Comparison of ENCODE assay signal across 1 cellular context in genomic region chr19:48618916-48619691, GRCh38.
TF ChIP-seq lines count a peak whose summit lies in the region.

TSS of gene RPL18 (minus strand) at chr19:48619178. CDS start at chr19:48619143, 35 bp downstream.
TSS of gene SPHK2 (plus strand) at chr19:48619506. CDS start at chr19:48620515, 1,009 bp downstream.

TF ChIP-seq in HEK293, 187 proteins besides CTCF, POLR2A, EP300 and RAD21 (continued from another document and continues in another):
- TF ChIP-seq ZNF518A (tag by site-specific recombination; conservative IDR thresholded peaks at IDR 0.05; ENCODE audit: low read depth), result peak; percentile 96
- TF ChIP-seq ZNF391 (tag by site-specific recombination; IDR thresholded peaks at IDR 0.05; ENCODE audit: borderline replicate concordance, low read depth), result peak; percentile 78; the same call in 1 of the 2 replicates
- TF ChIP-seq GFI1B (tag by site-specific recombination; IDR thresholded peaks at IDR 0.05), result no peak
- no peak for TF ChIP-seq ZNF549 (tag by site-specific recombination; IDR thresholded peaks at IDR 0.05)
- peak; percentile 96 for TF ChIP-seq ZNF629 (tag by site-specific recombination; IDR thresholded peaks at IDR 0.05)
- TF ChIP-seq PRDM1 (tag by site-specific recombination; IDR thresholded peaks at IDR 0.05), result peak; percentile 64
- TF ChIP-seq ZBTB8A (tag by site-specific recombination; IDR thresholded peaks at IDR 0.05), result peak; percentile 71; the same call in 1 of the 2 replicates
- TF ChIP-seq YY1 (tag by site-specific recombination; IDR thresholded peaks at IDR 0.05), result peak; percentile 77
- TF ChIP-seq PRDM6 (tag by site-specific recombination; IDR thresholded peaks at IDR 0.05), result no peak
- TF ChIP-seq HOXA7 (CRISPR knock-in tag; IDR thresholded peaks at IDR 0.05; ENCODE audit: borderline replicate concordance), result no peak
- peak; percentile 89 for TF ChIP-seq ZNF501 (tag by site-specific recombination; IDR thresholded peaks at IDR 0.05)
- peak; percentile 18; the same call in 1 of the 2 replicates for TF ChIP-seq ZIC2 (tag by site-specific recombination; IDR thresholded peaks at IDR 0.05)
- TF ChIP-seq ZNF239 (tag by site-specific recombination; IDR thresholded peaks at IDR 0.05), result peak; percentile 64; the same call in 1 of the 2 replicates
- TF ChIP-seq ZNF416 (tag by site-specific recombination; IDR thresholded peaks at IDR 0.05), result no peak
- TF ChIP-seq MEIS1 (CRISPR knock-in tag; IDR thresholded peaks at IDR 0.05; ENCODE audit: borderline replicate concordance), result no peak
- TF ChIP-seq, protein P1, sequence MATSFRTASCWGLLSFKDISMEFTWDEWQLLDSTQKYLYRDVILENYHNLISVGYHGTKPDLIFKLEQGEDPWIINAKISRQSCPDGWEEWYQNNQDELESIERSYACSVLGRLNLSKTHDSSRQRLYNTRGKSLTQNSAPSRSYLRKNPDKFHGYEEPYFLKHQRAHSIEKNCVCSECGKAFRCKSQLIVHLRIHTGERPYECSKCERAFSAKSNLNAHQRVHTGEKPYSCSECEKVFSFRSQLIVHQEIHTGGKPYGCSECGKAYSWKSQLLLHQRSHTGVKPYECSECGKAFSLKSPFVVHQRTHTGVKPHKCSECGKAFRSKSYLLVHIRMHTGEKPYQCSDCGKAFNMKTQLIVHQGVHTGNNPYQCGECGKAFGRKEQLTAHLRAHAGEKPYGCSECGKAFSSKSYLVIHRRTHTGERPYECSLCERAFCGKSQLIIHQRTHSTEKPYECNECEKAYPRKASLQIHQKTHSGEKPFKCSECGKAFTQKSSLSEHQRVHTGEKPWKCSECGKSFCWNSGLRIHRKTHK (tag by site-specific recombination; IDR thresholded peaks at IDR 0.05), result no peak
- no peak for TF ChIP-seq OSR2 (tag by site-specific recombination; IDR thresholded peaks at IDR 0.05)
- TF ChIP-seq ZSCAN16 (tag by site-specific recombination; IDR thresholded peaks at IDR 0.05), result no peak
- peak; percentile 94 for TF ChIP-seq ZXDB (tag by site-specific recombination; IDR thresholded peaks at IDR 0.05)
- no peak for TF ChIP-seq ZNF654 (tag by site-specific recombination; IDR thresholded peaks at IDR 0.05; ENCODE audit: low read depth)
- TF ChIP-seq, protein P2, sequence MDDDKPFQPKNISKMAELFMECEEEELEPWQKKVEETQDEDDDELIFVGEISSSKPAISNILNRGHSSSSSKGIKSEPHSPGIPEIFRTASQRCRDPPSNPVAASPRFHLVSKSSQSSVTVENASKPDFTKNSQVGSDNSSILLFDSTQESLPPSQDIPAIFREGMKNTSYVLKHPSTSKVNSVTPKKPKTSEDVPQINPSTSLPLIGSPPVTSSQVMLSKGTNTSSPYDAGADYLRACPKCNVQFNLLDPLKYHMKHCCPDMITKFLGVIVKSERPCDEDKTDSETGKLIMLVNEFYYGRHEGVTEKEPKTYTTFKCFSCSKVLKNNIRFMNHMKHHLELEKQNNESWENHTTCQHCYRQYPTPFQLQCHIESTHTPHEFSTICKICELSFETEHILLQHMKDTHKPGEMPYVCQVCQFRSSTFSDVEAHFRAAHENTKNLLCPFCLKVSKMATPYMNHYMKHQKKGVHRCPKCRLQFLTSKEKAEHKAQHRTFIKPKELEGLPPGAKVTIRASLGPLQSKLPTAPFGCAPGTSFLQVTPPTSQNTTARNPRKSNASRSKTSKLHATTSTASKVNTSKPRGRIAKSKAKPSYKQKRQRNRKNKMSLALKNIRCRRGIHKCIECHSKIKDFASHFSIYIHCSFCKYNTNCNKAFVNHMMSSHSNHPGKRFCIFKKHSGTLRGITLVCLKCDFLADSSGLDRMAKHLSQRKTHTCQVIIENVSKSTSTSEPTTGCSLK (tag by site-specific recombination; IDR thresholded peaks at IDR 0.05), result no peak
- no peak for TF ChIP-seq TCF7L2 (IDR thresholded peaks at IDR 0.05; ENCODE audit: borderline replicate concordance, low read depth, low read length)
- 0 out of 2 replicates have a peak, but pooled peaks have one; percentile 67 for TF ChIP-seq TRIM28 (IDR thresholded peaks at IDR 0.05; ENCODE audit: borderline replicate concordance, low read length)
- no peak for TF ChIP-seq ZNF132 (tag by site-specific recombination; IDR thresholded peaks at IDR 0.05; ENCODE audit: borderline replicate concordance)
- TF ChIP-seq ZNF571 (tag by site-specific recombination; IDR thresholded peaks at IDR 0.05), result no peak
- no peak for TF ChIP-seq ZNF747 (tag by site-specific recombination; IDR thresholded peaks at IDR 0.05)
- peak; percentile 99 for TF ChIP-seq ZNF10 (tag by site-specific recombination; IDR thresholded peaks at IDR 0.05)
- peak; percentile 87 for TF ChIP-seq ZNF324 (tag by site-specific recombination; IDR thresholded peaks at IDR 0.05)
- TF ChIP-seq ZNF664 (tag by site-specific recombination; IDR thresholded peaks at IDR 0.05), result no peak
- no peak for TF ChIP-seq ZNF302 (tag by site-specific recombination; IDR thresholded peaks at IDR 0.05; ENCODE audit: low read depth)
- TF ChIP-seq SCRT1 (tag by site-specific recombination; IDR thresholded peaks at IDR 0.05; ENCODE audit: borderline replicate concordance), result no peak
- TF ChIP-seq, protein P3, sequence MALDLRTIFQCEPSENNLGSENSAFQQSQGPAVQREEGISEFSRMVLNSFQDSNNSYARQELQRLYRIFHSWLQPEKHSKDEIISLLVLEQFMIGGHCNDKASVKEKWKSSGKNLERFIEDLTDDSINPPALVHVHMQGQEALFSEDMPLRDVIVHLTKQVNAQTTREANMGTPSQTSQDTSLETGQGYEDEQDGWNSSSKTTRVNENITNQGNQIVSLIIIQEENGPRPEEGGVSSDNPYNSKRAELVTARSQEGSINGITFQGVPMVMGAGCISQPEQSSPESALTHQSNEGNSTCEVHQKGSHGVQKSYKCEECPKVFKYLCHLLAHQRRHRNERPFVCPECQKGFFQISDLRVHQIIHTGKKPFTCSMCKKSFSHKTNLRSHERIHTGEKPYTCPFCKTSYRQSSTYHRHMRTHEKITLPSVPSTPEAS (tag by site-specific recombination; IDR thresholded peaks at IDR 0.05), result peak; percentile 8; the same call in 1 of the 2 replicates
- no peak for TF ChIP-seq ZNF292 (tag by site-specific recombination; IDR thresholded peaks at IDR 0.05; ENCODE audit: borderline replicate concordance, low read depth)
- TF ChIP-seq ZNF830 (tag by site-specific recombination; IDR thresholded peaks at IDR 0.05; ENCODE audit: low read depth), result no peak
- TF ChIP-seq ZNF621 (tag by site-specific recombination; IDR thresholded peaks at IDR 0.05), result no peak
- TF ChIP-seq ZSCAN23 (tag by site-specific recombination; IDR thresholded peaks at IDR 0.05), result peak; percentile 75
- peak; percentile 19; the same call in 1 of the 2 replicates for TF ChIP-seq BCL11B (tag by site-specific recombination; IDR thresholded peaks at IDR 0.05; ENCODE audit: low read depth)
- no peak; the same call in 1 of the 2 replicates for TF ChIP-seq ZNF610 (tag by site-specific recombination; IDR thresholded peaks at IDR 0.05; ENCODE audit: borderline replicate concordance)
- no peak for TF ChIP-seq ZNF184 (tag by site-specific recombination; IDR thresholded peaks at IDR 0.05)
- no peak for TF ChIP-seq ZNF596 (tag by site-specific recombination; IDR thresholded peaks at IDR 0.05)
- TF ChIP-seq ZNF24 (tag by site-specific recombination; IDR thresholded peaks at IDR 0.05), result peak; percentile 95; the same call in 1 of the 2 replicates
- TF ChIP-seq ZNF362 (tag by site-specific recombination; IDR thresholded peaks at IDR 0.05), result no peak
- no peak for TF ChIP-seq ZNF175 (tag by site-specific recombination; IDR thresholded peaks at IDR 0.05)
- TF ChIP-seq KLF9 (tag by site-specific recombination; IDR thresholded peaks at IDR 0.05; ENCODE audit: low read depth), result peak; percentile 87
- TF ChIP-seq GLI4 (tag by site-specific recombination; IDR thresholded peaks at IDR 0.05), result 0 out of 2 replicates have a peak, but pooled peaks have one; percentile 20
- TF ChIP-seq, protein P4, sequence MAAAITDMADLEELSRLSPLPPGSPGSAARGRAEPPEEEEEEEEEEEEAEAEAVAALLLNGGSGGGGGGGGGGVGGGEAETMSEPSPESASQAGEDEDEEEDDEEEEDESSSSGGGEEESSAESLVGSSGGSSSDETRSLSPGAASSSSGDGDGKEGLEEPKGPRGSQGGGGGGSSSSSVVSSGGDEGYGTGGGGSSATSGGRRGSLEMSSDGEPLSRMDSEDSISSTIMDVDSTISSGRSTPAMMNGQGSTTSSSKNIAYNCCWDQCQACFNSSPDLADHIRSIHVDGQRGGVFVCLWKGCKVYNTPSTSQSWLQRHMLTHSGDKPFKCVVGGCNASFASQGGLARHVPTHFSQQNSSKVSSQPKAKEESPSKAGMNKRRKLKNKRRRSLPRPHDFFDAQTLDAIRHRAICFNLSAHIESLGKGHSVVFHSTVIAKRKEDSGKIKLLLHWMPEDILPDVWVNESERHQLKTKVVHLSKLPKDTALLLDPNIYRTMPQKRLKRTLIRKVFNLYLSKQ (tag by site-specific recombination; IDR thresholded peaks at IDR 0.05; ENCODE audit: borderline replicate concordance), result no peak
- no peak; the same call in 1 of the 2 replicates for TF ChIP-seq BCL11A (tag by site-specific recombination; IDR thresholded peaks at IDR 0.05; ENCODE audit: low read depth)
- peak; percentile 67; the same call in 1 of the 2 replicates for TF ChIP-seq ZBTB20 (tag by site-specific recombination; IDR thresholded peaks at IDR 0.05)
- TF ChIP-seq ZNF146 (tag by site-specific recombination; IDR thresholded peaks at IDR 0.05), result peak; percentile 67; the same call in 1 of the 2 replicates
- TF ChIP-seq, protein P5, sequence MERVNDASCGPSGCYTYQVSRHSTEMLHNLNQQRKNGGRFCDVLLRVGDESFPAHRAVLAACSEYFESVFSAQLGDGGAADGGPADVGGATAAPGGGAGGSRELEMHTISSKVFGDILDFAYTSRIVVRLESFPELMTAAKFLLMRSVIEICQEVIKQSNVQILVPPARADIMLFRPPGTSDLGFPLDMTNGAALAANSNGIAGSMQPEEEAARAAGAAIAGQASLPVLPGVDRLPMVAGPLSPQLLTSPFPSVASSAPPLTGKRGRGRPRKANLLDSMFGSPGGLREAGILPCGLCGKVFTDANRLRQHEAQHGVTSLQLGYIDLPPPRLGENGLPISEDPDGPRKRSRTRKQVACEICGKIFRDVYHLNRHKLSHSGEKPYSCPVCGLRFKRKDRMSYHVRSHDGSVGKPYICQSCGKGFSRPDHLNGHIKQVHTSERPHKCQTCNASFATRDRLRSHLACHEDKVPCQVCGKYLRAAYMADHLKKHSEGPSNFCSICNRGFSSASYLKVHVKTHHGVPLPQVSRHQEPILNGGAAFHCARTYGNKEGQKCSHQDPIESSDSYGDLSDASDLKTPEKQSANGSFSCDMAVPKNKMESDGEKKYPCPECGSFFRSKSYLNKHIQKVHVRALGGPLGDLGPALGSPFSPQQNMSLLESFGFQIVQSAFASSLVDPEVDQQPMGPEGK (tag by site-specific recombination; IDR thresholded peaks at IDR 0.05), result peak; percentile 60
- TF ChIP-seq ZNF768 (tag by site-specific recombination; IDR thresholded peaks at IDR 0.05), result no peak
- peak; percentile 42; the same call in 1 of the 2 replicates for TF ChIP-seq ZBTB7A (tag by site-specific recombination; IDR thresholded peaks at IDR 0.05; ENCODE audit: low read depth)
